ENCODE assay signal across 21 cellular contexts in genomic region chr15:41263891-41264351, GRCh38. TPM values are rescaled to one million over a fixed set of nuclear protein-coding genes. Genes with fewer than 3 reads are reported as not detected.
DNase-seq lines count a peak whose midpoint lies in the region; ATAC-seq, FAIRE-seq and TF ChIP-seq lines count a peak whose summit lies in the region.
"Had no signal": no experiment of that assay in that cellular context is flagged by ENCODE, and none has a peak within 500 bp of the region (broad histone marks: within the 10 kb centered on the region; RNA-seq: fewer than 3 reads in every experiment).

No MANE protein-coding gene starts in this region.

- H3K9ac ChIP-seq in MM.1S (ENCODE audit: low read length) (peak overlapping the region; percentile 20; the same call in 1 of the 2 replicates), H1 (replicated peaks in 1 of 4; ENCODE audit: extremely low read depth in 1 of 4, low read depth in 3 of 4, low read length in 3 of 4) (no peak overlapping the region), keratinocyte (ENCODE audit: control insufficient read depth, extremely low read depth, insufficient read depth, low read length) (peak overlapping the region; percentile 22)

- TF ChIP-seq EP300 in H1 (IDR thresholded peaks at IDR 0.05; ENCODE audit: borderline replicate concordance in 1 of 2, low read depth in 2 of 2, low read length in 2 of 2), result no peak

- H3K4me1 ChIP-seq in MM.1S (ENCODE audit: low read length) (peaks cover 17% of the 10 kb centered on the region; the same call in 1 of the 2 replicates), H1 (replicated peaks in 1 of 4; ENCODE audit: control insufficient read depth in 3 of 4, insufficient read depth in 4 of 4, low read length in 3 of 4) (peaks cover 0 to 3% (median 2%) of the 10 kb centered on the region in 4 experiments; a peak in 6 of 7 replicates), keratinocyte (ENCODE audit: control insufficient read depth, extremely low read depth, insufficient read depth, low read length) (peaks cover 10% of the 10 kb centered on the region)
- H3K4me1 ChIP-seq: SJSA1, vagina had no signal

- POLR2A ChIA-PET in H1 (lab: Charles Lee; ENCODE audit: partially characterized antibody), result interaction anchor here (0.7 to 1.2 kb wide), 3 partner anchors 15 to 124 kb away, joined by 4 to 5 read pairs (median 4); no protein-coding TSS in a partner anchor

- no peak overlapping the region for H2BK12ac ChIP-seq in H1 (ENCODE audit: low read depth, low read length)

- H3K27ac ChIP-seq in MM.1S (ENCODE audit: low read length), result peak overlapping the region; percentile 66
- H3K27ac ChIP-seq in H1 (ENCODE audit: low read depth, low read length), result no peak overlapping the region; the same call in 1 of the 2 replicates
- peak overlapping the region; percentile 68 for H3K27ac ChIP-seq in keratinocyte (ENCODE audit: control insufficient read depth, insufficient read depth, low read length)
- H3K27ac ChIP-seq: ovary, SJSA1, vagina had no signal

- FAIRE-seq in H1 (lab: Jason Lieb, UNC) (peak; percentile 74), keratinocyte (lab: Jason Lieb, UNC) (peak; percentile 89)
- FAIRE-seq: GM12878, GM19239 had no signal

- no peaks in the 10 kb centered on the region for H3K27me3 ChIP-seq in MM.1S (replicated peaks; ENCODE audit: insufficient read depth, low read length)
- H3K27me3 ChIP-seq in H1 (replicated peaks in 1 of 4; ENCODE audit: control insufficient read depth in 3 of 4, extremely low read depth in 1 of 4, insufficient read depth in 3 of 4, low read length in 3 of 4), result no peaks in the 10 kb centered on the region
- no peaks in the 10 kb centered on the region for H3K27me3 ChIP-seq in keratinocyte (ENCODE audit: control insufficient read depth, extremely low read depth, insufficient read depth, low read length)
- H3K27me3 ChIP-seq: ovary, SJSA1, vagina had no signal

- H2BK5ac ChIP-seq in H1 (ENCODE audit: low read depth, low read length), result no peak overlapping the region

- no peak overlapping the region for H2BK120ac ChIP-seq in H1 (replicated peaks; ENCODE audit: low read depth, low read length)

- TF ChIP-seq POLR2A in H1 (IDR thresholded peaks at IDR 0.05; ENCODE audit: control extremely low read depth in 1 of 2, low read depth in 2 of 2, low read length in 2 of 2), result no peak

- H3K56ac ChIP-seq in H1 (replicated peaks; ENCODE audit: insufficient read length, low read depth, low read length), result no peak overlapping the region

- H3K18ac ChIP-seq in H1 (ENCODE audit: extremely low read depth, low read length), result no peak overlapping the region

- H3K4me2 ChIP-seq in MM.1S (ENCODE audit: low read depth, low read length), result peak overlapping the region; percentile 57
- peak overlapping the region in 1 of 2 experiments; percentile 35; a peak in 1 of 4 replicates for H3K4me2 ChIP-seq in H1 (ENCODE audit: insufficient read depth in 1 of 2, low read depth in 2 of 2, low read length in 2 of 2)
- H3K4me2 ChIP-seq in keratinocyte (ENCODE audit: control insufficient read depth, extremely low read depth, insufficient read depth, low read depth, low read length), result peak overlapping the region; percentile 66

- no peaks in the 10 kb centered on the region for H3K79me1 ChIP-seq in H1 (ENCODE audit: low read depth, low read length)

- no peak overlapping the region for H3K23ac ChIP-seq in H1 (ENCODE audit: insufficient read length)

- no peak overlapping the region for H4K91ac ChIP-seq in H1 (replicated peaks; ENCODE audit: insufficient read length, low read length)

- CTCF ChIA-PET in H1 (lab: Charles Lee; ENCODE audit: partially characterized antibody), result interaction anchor here (0.7 to 1.2 kb wide), 4 partner anchors 10 to 67 kb away, joined by 4 to 5 read pairs (median 4); partner anchors contain the start of genes CHP1 and EXD1

- DNase-seq in AG10803 (ENCODE audit: low read depth) (peak; percentile 55), MM.1S (peak; percentile 80), H1 (ENCODE audit: low read depth in 1 of 2, low spot score in 2 of 2) (peak in 1 of 2 experiments; percentile 27), keratinocyte (ENCODE audit: low read depth, low spot score) (no peak), sciatic nerve (ENCODE audit: low spot score) (no peak)
- DNase-seq in stimulated activated CD8-positive, alpha-beta memory T cell treated with anti-CD3 and anti-CD28 coated beads, Interleukin-4, amount 100 ng/mL, for 48 hours, result no peak
- no peak for DNase-seq in activated CD4-positive, alpha-beta T cell treated with anti-CD3 and anti-CD28 coated beads for 4 hours
- DNase-seq: activated CD8-positive, alpha-beta memory T cell treated with anti-CD3 and anti-CD28 coated beads, Interleukin-2, amount 50 U/mL, for 48 hours; activated naive CD8-positive, alpha-beta T cell treated with anti-CD3 and anti-CD28 coated beads, Interleukin-2, amount 50 U/mL, for 24 hours; DMS79 treated with DMSO at 0.1 percent for 48 hours; NCI-H1417; NCI-H510A treated with DMSO at 0.1 percent for 48 hours; ovary had no signal

- dilution Hi-C loops in keratinocyte (cut with MboI; ENCODE audit: extremely low pct_ligation_motif_present, low sequenced_read_pairs), result no loop called here

- no peak overlapping the region for H4K8ac ChIP-seq in H1 (ENCODE audit: extremely low read depth, insufficient read depth, low read length)

- H3K79me2 ChIP-seq in MM.1S (ENCODE audit: low read length) (no peaks in the 10 kb centered on the region), H1 (ENCODE audit: control insufficient read depth in 1 of 2, insufficient read depth in 2 of 2, low read length in 2 of 2) (no peaks in the 10 kb centered on the region), keratinocyte (ENCODE audit: control insufficient read depth, insufficient read depth, low read length) (no peaks in the 10 kb centered on the region)

- H2BK15ac ChIP-seq in H1 (ENCODE audit: low read length), result no peak overlapping the region

- H3K23me2 ChIP-seq in H1 (ENCODE audit: low read depth, low read length), result no peaks in the 10 kb centered on the region

- no peak overlapping the region for H4K5ac ChIP-seq in H1 (ENCODE audit: insufficient read length, low read depth, low read length)

- no peak overlapping the region for H3K4me3 ChIP-seq in AG10803 (ENCODE audit: low read length)
- H3K4me3 ChIP-seq in MM.1S (ENCODE audit: low read length), result peak overlapping the region; percentile 19
- peak overlapping the region in 1 of 4 experiments; percentile 28; a peak in 1 of 8 replicates for H3K4me3 ChIP-seq in H1 (ENCODE audit: extremely low read depth in 1 of 4, insufficient read depth in 2 of 4, low read depth in 3 of 4, low read length in 4 of 4)
- peak overlapping the region in 2 of 3 experiments; percentile 36 for H3K4me3 ChIP-seq in keratinocyte (ENCODE audit: control insufficient read depth in 2 of 3, extremely low read depth in 1 of 3, insufficient read depth in 2 of 3, low read depth in 1 of 3, low read length in 3 of 3)
- H3K4me3 ChIP-seq: GM12878, ovary, SJSA1, vagina had no signal

- peak overlapping the region; percentile 60; the same call in 1 of the 2 replicates for H2AFZ ChIP-seq in MM.1S (ENCODE audit: low read length)
- no peak overlapping the region for H2AFZ ChIP-seq in H1 (ENCODE audit: low read length)
- H2AFZ ChIP-seq in keratinocyte (ENCODE audit: control insufficient read depth, low read length), result peak overlapping the region; percentile 24

- H2BK20ac ChIP-seq in H1 (ENCODE audit: low read length), result no peak overlapping the region

- no peaks in the 10 kb centered on the region for H3K9me2 ChIP-seq in MM.1S (replicated peaks; ENCODE audit: insufficient read depth, low read length)

- no peak for ATAC-seq in GM18867 (IDR thresholded peaks at IDR 0.05; ENCODE audit: unreplicated experiment)
- no peak for ATAC-seq in sciatic nerve
- ATAC-seq: activated naive CD8-positive, alpha-beta T cell treated with anti-CD3 and anti-CD28 coated beads, Interleukin-2, amount 50 U/mL, for 24 hours; GM12878 had no signal

- no peak for TF ChIP-seq RAD21 in H1 (IDR thresholded peaks at IDR 0.05 in 1 of 2, conservative IDR thresholded peaks at IDR 0.05 in 1 of 2; ENCODE audit: low read depth in 2 of 2, low read length in 2 of 2)

- H3K9me3 ChIP-seq in MM.1S (replicated peaks; ENCODE audit: insufficient read depth, low read length), result no peaks in the 10 kb centered on the region
- H3K9me3 ChIP-seq in H1 (ENCODE audit: insufficient read depth in 2 of 2, low read depth in 1 of 2, low read length in 1 of 2), result no peaks in the 10 kb centered on the region
- no peaks in the 10 kb centered on the region for H3K9me3 ChIP-seq in keratinocyte (ENCODE audit: control insufficient read depth, low read depth, low read length)
- H3K9me3 ChIP-seq: ovary, SJSA1, vagina had no signal

- intact Hi-C loops in sciatic nerve (cut with DNase I), result no loop called here

- WGBS in H1 (ENCODE audit: extremely low coverage in 1 of 2, insufficient coverage in 1 of 2, insufficient read length in 1 of 2, insufficient replicate concordance in 2 of 2, low coverage in 1 of 2, low lambda C conversion rate in 2 of 2, missing lambda C conversion rate in 1 of 2), 2 experiments, result 36% methylated on average over 6 of the region's 6 CpGs; no CpG with 5 or more reads in 1 of the 2 experiments

- no peak overlapping the region for H3K4ac ChIP-seq in H1 (replicated peaks; ENCODE audit: insufficient read length, low read depth, low read length)

- H2AK5ac ChIP-seq in H1 (ENCODE audit: low read depth, low read length), result no peak overlapping the region

- no peak for TF ChIP-seq CTCF in AG10803 (conservative IDR thresholded peaks at IDR 0.05; ENCODE audit: low read length)
- TF ChIP-seq CTCF in MM.1S (IDR thresholded peaks at IDR 0.05; ENCODE audit: low read length), result no peak
- no peak for TF ChIP-seq CTCF in H1 (IDR thresholded peaks at IDR 0.05; ENCODE audit: control extremely low read depth in 1 of 3, insufficient read depth in 1 of 3, low read depth in 1 of 3, low read length in 3 of 3)
- TF ChIP-seq CTCF in keratinocyte (optimal IDR thresholded peaks at IDR 0.05 in 1 of 3, IDR thresholded peaks at IDR 0.05 in 1 of 3, conservative IDR thresholded peaks at IDR 0.05 in 1 of 3; ENCODE audit: extremely low read depth in 1 of 3, insufficient read depth in 2 of 3, low read length in 3 of 3), result no peak

- H3K14ac ChIP-seq in H1 (ENCODE audit: insufficient read length), result no peak overlapping the region

- no peaks in the 10 kb centered on the region for H3K9me1 ChIP-seq in keratinocyte (ENCODE audit: control insufficient read depth, extremely low read depth, insufficient read depth, low read length)

- H3F3A ChIP-seq in MM.1S (ENCODE audit: insufficient read depth, low read length), result peaks cover 12% of the 10 kb centered on the region

- H4K20me1 ChIP-seq in MM.1S (ENCODE audit: insufficient read depth, low read length), result no peaks in the 10 kb centered on the region
- no peaks in the 10 kb centered on the region for H4K20me1 ChIP-seq in H1 (replicated peaks in 1 of 2; ENCODE audit: control insufficient read depth in 1 of 2, insufficient read depth in 2 of 2, low read length in 2 of 2)
- no peaks in the 10 kb centered on the region for H4K20me1 ChIP-seq in keratinocyte (ENCODE audit: control insufficient read depth, extremely low read depth, insufficient read depth, low read length)

- H3K36me3 ChIP-seq in MM.1S (replicated peaks; ENCODE audit: insufficient read depth, low read length) (no peaks in the 10 kb centered on the region), H1 (ENCODE audit: control insufficient read depth in 2 of 4, insufficient read depth in 4 of 4, low read length in 3 of 4) (peaks cover 0 to 12% (median 4%) of the 10 kb centered on the region in 4 experiments; a peak in 3 of 8 replicates), keratinocyte (ENCODE audit: control insufficient read depth in 2 of 2, extremely low read depth in 1 of 2, insufficient read depth in 2 of 2, low read length in 2 of 2) (peaks cover 10 to 24% of the 10 kb centered on the region in 2 experiments)
- H3K36me3 ChIP-seq: ovary had no signal

RNA-seq across cellular contexts. Expression of gene CHP1, which starts 32.9 kb away (rescaled TPM):
- 83.3 and 89.0 TPM in 2 replicates for total RNA-seq in H1 (2021; fragmentation: NEBNext Ultra II Directional; extraction: Animal tissue kit (Norgen Biotek cat#: 25700))
- polyA plus RNA-seq in H1 (2011; rRNA removed) (31.7 and 45.2 TPM in 2 replicates), keratinocyte (62.7 to 108 TPM (median 98.5 TPM) in 3 replicates)
- 41.3 TPM for polyA plus RNA-seq in H1 (2011; cell fraction: cytosol; rRNA removed)
- polyA plus RNA-seq in H1 (2011; cell fraction: nucleus; rRNA removed), result 21.2 TPM
- polyA plus RNA-seq in H1 (2012, experiment 1 of 2), result 56.1 to 69.5 TPM (median 62.4 TPM) in 4 replicates
- 35.9 TPM for polyA plus RNA-seq in H1 (2012, experiment 2 of 2)
- 62.1 TPM for polyA plus RNA-seq in H1 (2013, experiment 1 of 2)
- polyA plus RNA-seq in H1 (2013, experiment 2 of 2), result 65.2 TPM
- polyA minus RNA-seq in H1 (2011; rRNA and poly(A)+ RNA removed), result 92.0 and 101 TPM in 2 replicates
- 81.9 TPM for polyA minus RNA-seq in H1 (2011; cell fraction: cytosol; rRNA and poly(A)+ RNA removed)
- polyA minus RNA-seq in H1 (2011; cell fraction: nucleus; rRNA and poly(A)+ RNA removed), result 24.8 TPM
- polyA plus RNA-seq in keratinocyte (2011; ENCODE audit: low read depth), result 50.1 TPM
- polyA plus RNA-seq in keratinocyte (2011; cell fraction: cytosol; rRNA removed), result 91.1 and 145 TPM in 2 replicates
- polyA plus RNA-seq in keratinocyte (2011; cell fraction: nucleus; rRNA removed), result 42.8 and 44.3 TPM in 2 replicates
- 81.9 and 98.1 TPM in 2 replicates for polyA plus RNA-seq in keratinocyte (2012; ENCODE audit: low replicate concordance)
- 107 to 161 TPM (median 131 TPM) in 3 replicates for polyA minus RNA-seq in keratinocyte
- polyA minus RNA-seq in keratinocyte (2011; cell fraction: cytosol; rRNA and poly(A)+ RNA removed), result 144 TPM
- polyA minus RNA-seq in keratinocyte (2011; cell fraction: nucleus; rRNA and poly(A)+ RNA removed), result 23.6 and 34.6 TPM in 2 replicates
- 71.6 TPM for total RNA-seq in sciatic nerve

RNA-seq across cellular contexts. Expression of gene EXD1, which starts 33.4 kb away (rescaled TPM):
- total RNA-seq in H1 (2021; fragmentation: NEBNext Ultra II Directional; extraction: Animal tissue kit (Norgen Biotek cat#: 25700)), result 0.54 TPM in 1 of 2 replicates, not detected in the other
- polyA plus RNA-seq in H1 (2011; rRNA removed) (0.06 and 0.08 TPM in 2 replicates), keratinocyte (0.02 to 0.17 TPM (median 0.16 TPM) in 3 replicates)
- polyA plus RNA-seq in H1 (2011; cell fraction: cytosol; rRNA removed), result 0.36 TPM
- not detected for polyA plus RNA-seq in H1 (2011; cell fraction: nucleus; rRNA removed)
- polyA plus RNA-seq in H1 (2012, experiment 1 of 2), result 0.19 to 0.23 TPM in 2 of 4 replicates, not detected in the others
- not detected for polyA plus RNA-seq in H1 (2012, experiment 2 of 2)
- 0.10 TPM for polyA plus RNA-seq in H1 (2013, experiment 1 of 2)
- 0.13 TPM for polyA plus RNA-seq in H1 (2013, experiment 2 of 2)
- polyA minus RNA-seq in H1 (2011; rRNA and poly(A)+ RNA removed), result 0.15 TPM in 1 of 2 replicates, not detected in the other
- polyA minus RNA-seq in H1 (2011; cell fraction: cytosol; rRNA and poly(A)+ RNA removed), result 1.3 TPM
- 0.70 TPM for polyA minus RNA-seq in H1 (2011; cell fraction: nucleus; rRNA and poly(A)+ RNA removed)
- polyA plus RNA-seq in keratinocyte (2011; ENCODE audit: low read depth), result 0.27 TPM
- 0.06 and 0.26 TPM in 2 replicates for polyA plus RNA-seq in keratinocyte (2011; cell fraction: cytosol; rRNA removed)
- 0.20 and 0.24 TPM in 2 replicates for polyA plus RNA-seq in keratinocyte (2011; cell fraction: nucleus; rRNA removed)
- polyA plus RNA-seq in keratinocyte (2012; ENCODE audit: low replicate concordance), result not detected in 2 replicates
- not detected in 3 replicates for polyA minus RNA-seq in keratinocyte
- not detected for polyA minus RNA-seq in keratinocyte (2011; cell fraction: cytosol; rRNA and poly(A)+ RNA removed)
- polyA minus RNA-seq in keratinocyte (2011; cell fraction: nucleus; rRNA and poly(A)+ RNA removed), result 1.2 TPM in 1 of 2 replicates, not detected in the other
- not detected for total RNA-seq in sciatic nerve
- total RNA-seq: dermis microvascular lymphatic vessel endothelial cell, glomerular endothelial cell, GM12878, lung microvascular endothelial cell, ovary, SJSA1, vagina had no signal
- polyA plus RNA-seq: ovary had no signal

Comparison
In these comparisons a context has a peak if more than half of its experiments do, and no peak if none do; other contexts are left out.
1. DNase-seq: peak in AG10803 (single experiment) and MM.1S (single experiment); none in keratinocyte (single experiment), stimulated activated CD8-positive, alpha-beta memory T cell treated with anti-CD3 and anti-CD28 coated beads, Interleukin-4, amount 100 ng/mL, for 48 hours (single experiment), activated CD4-positive, alpha-beta T cell treated with anti-CD3 and anti-CD28 coated beads for 4 hours (0 of 2) and sciatic nerve (single experiment).
2. H3K9ac ChIP-seq: peak in MM.1S (single experiment) and keratinocyte (single experiment); none in H1 (0 of 4).